ENCODE assay signal across 17 cellular contexts in genomic region chr16:80125677-80126076, GRCh38.
DNase-seq lines count a peak whose midpoint lies in the region; ATAC-seq, FAIRE-seq and TF ChIP-seq lines count a peak whose summit lies in the region.
"Had no signal": no experiment of that assay in that cellular context is flagged by ENCODE, and none has a peak within 500 bp of the region (broad histone marks: within the 10 kb centered on the region; RNA-seq: fewer than 3 reads in every experiment).

No MANE protein-coding gene starts in this region.

- no peak for ATAC-seq in HepG2
- ATAC-seq: Panc1 had no signal

- no peaks in the 10 kb centered on the region for H4K20me1 ChIP-seq in HepG2 (ENCODE audit: insufficient read depth, low read length)

- H3K9me3 ChIP-seq in liver (ENCODE audit: control insufficient read depth in 4 of 4, low read length in 3 of 4), result no peaks in the 10 kb centered on the region
- H3K9me3 ChIP-seq in HepG2 (ENCODE audit: low read length), result 0 out of 2 replicates have a peak, but pooled peaks cover 6% of the 10 kb centered on the region
- no peaks in the 10 kb centered on the region for H3K9me3 ChIP-seq in right atrium auricular region

- TF ChIP-seq RAD21 in liver (IDR thresholded peaks at IDR 0.05) (no peak), HepG2 (CRISPR knock-in tag; IDR thresholded peaks at IDR 0.05) (no peak)

- no peak overlapping the region for H2AFZ ChIP-seq in HepG2 (ENCODE audit: low read length)

- H3K4me2 ChIP-seq in HepG2 (ENCODE audit: low read depth, low read length), result no peak overlapping the region

- no peak for TF ChIP-seq CTCF in liver (IDR thresholded peaks at IDR 0.05; ENCODE audit: low read depth, low read length, missing input control)
- no peak for TF ChIP-seq CTCF in HepG2 (CRISPR knock-in tag; IDR thresholded peaks at IDR 0.05)
- no peak for TF ChIP-seq CTCF in right atrium auricular region (IDR thresholded peaks at IDR 0.05)

- BruUV-seq in HepG2 (replicated peaks; lab: Mats Ljungman, UMichigan), result no TSS peak

- H3K27me3 ChIP-seq in liver (ENCODE audit: control insufficient read depth in 4 of 4, insufficient read depth in 4 of 4, low read length in 3 of 4) (no peaks in the 10 kb centered on the region), HepG2 (ENCODE audit: control insufficient read depth in 1 of 2, insufficient read depth in 2 of 2, low read length in 2 of 2) (no peaks in the 10 kb centered on the region), right atrium auricular region (no peaks in the 10 kb centered on the region)

- POLR2A ChIA-PET in HepG2 (lab: Yijun Ruan, JAX), result no interaction called here

- H3K27ac ChIP-seq in liver (ENCODE audit: low read depth in 1 of 2, low read length in 2 of 2) (no peak overlapping the region), HepG2 (ENCODE audit: extremely low read length, insufficient read depth, low read length) (no peak overlapping the region), right atrium auricular region (no peak overlapping the region)
- H3K27ac ChIP-seq: C4-2B had no signal

- FAIRE-seq in HepG2 (lab: Jason Lieb, UNC), result no peak

- H3K4me3 ChIP-seq in liver (ENCODE audit: low read depth in 1 of 3, low read length in 3 of 3), result no peak overlapping the region
- no peak overlapping the region for H3K4me3 ChIP-seq in HepG2 (replicated peaks in 1 of 3; ENCODE audit: insufficient read depth in 1 of 3, low read depth in 2 of 3, low read length in 3 of 3)
- H3K4me3 ChIP-seq in right atrium auricular region, result no peak overlapping the region

- no peaks in the 10 kb centered on the region for H3K4me1 ChIP-seq in liver (ENCODE audit: control insufficient read depth in 4 of 4, insufficient read depth in 4 of 4, low read length in 3 of 4)
- H3K4me1 ChIP-seq in HepG2 (ENCODE audit: insufficient read depth, low read length), result no peaks in the 10 kb centered on the region
- H3K4me1 ChIP-seq in right atrium auricular region, result no peaks in the 10 kb centered on the region

- no peak for TF ChIP-seq POLR2A in HepG2 (IDR thresholded peaks at IDR 0.05; ENCODE audit: insufficient read depth in 1 of 2, low read depth in 2 of 2, low read length in 2 of 2)

- in situ Hi-C loops in HepG2 (cut with HindIII; ENCODE audit: extremely low pct_ligation_motif_present, low pct_unique_long_range_greater_than_20kb), result no loop called here

- no peaks in the 10 kb centered on the region for H3K36me3 ChIP-seq in liver (ENCODE audit: control insufficient read depth in 4 of 4, insufficient read depth in 3 of 4, low read depth in 1 of 4, low read length in 3 of 4)
- no peaks in the 10 kb centered on the region for H3K36me3 ChIP-seq in HepG2 (replicated peaks in 1 of 2; ENCODE audit: control insufficient read depth in 1 of 2, insufficient read depth in 2 of 2, low read length in 2 of 2)
- H3K36me3 ChIP-seq in right atrium auricular region, result no peaks in the 10 kb centered on the region

- DNase-seq in HepG2 (ENCODE audit: low spot score) (no peak), right atrium auricular region (ENCODE audit: low spot score) (peak; percentile 60), posterior vena cava (ENCODE audit: low spot score) (peak; percentile 87), T1000 (lab: John Stamatoyannopoulos, UW) (no peak), T-helper 2 cell (no peak), DMS53 treated with DMSO at 0.1 percent for 48 hours (lab: John Stamatoyannopoulos, UW; ENCODE audit: unreplicated experiment) (no peak), ecto neural progenitor cell (ENCODE audit: low spot score) (no peak)
- DNase-seq: 8988T, EL, H7, MM.1S, NCI-H1105 treated with DMSO at 0.1 percent for 48 hours, NCI-H187 treated with DMSO at 0.1 percent for 48 hours, NCI-H82 had no signal

- no peak for TF ChIP-seq EP300 in HepG2 (IDR thresholded peaks at IDR 0.05; ENCODE audit: low read depth in 2 of 2, low read length in 2 of 2)
- no peak for TF ChIP-seq EP300 in HepG2 (CRISPR knock-in tag; IDR thresholded peaks at IDR 0.05; ENCODE audit: borderline replicate concordance)

- WGBS in liver, result 82% methylated on average over 5 of the region's 5 CpGs
- WGBS in HepG2 (ENCODE audit: low lambda C conversion rate), result 20% methylated on average over 3 of the region's 5 CpGs

- intact Hi-C loops in HepG2 (cut with micrococcal nuclease; ENCODE audit: unreplicated experiment) (no loop called here), posterior vena cava (cut with DNase I) (no loop called here)

- no peaks in the 10 kb centered on the region for H3K79me2 ChIP-seq in HepG2 (ENCODE audit: insufficient read depth, low read length)

- H3K9ac ChIP-seq in liver (ENCODE audit: low read depth in 1 of 2, low read length in 2 of 2) (no peak overlapping the region), HepG2 (ENCODE audit: insufficient read depth, low read depth, low read length) (no peak overlapping the region)

- CTCF ChIA-PET in HepG2 (lab: Yijun Ruan, JAX; ENCODE audit: low intra/inter-chr PET ratio, low total read pairs), result no interaction called here

TF ChIP-seq in liver, 16 proteins besides CTCF, POLR2A, EP300 and RAD21:
- TF ChIP-seq TAF1 (conservative IDR thresholded peaks at IDR 0.05), result no peak
- peak; percentile 58 for TF ChIP-seq NR2F2 (IDR thresholded peaks at IDR 0.05)
TF ChIP-seq in liver: peak in this region for 1.

TF ChIP-seq in HepG2, 621 proteins besides CTCF, POLR2A, EP300 and RAD21:
- TF ChIP-seq FOXO4 (CRISPR knock-in tag; conservative IDR thresholded peaks at IDR 0.05), result no peak
- TF ChIP-seq ZNF639 (CRISPR knock-in tag; conservative IDR thresholded peaks at IDR 0.05), result no peak
- TF ChIP-seq BORCS8-MEF2B (CRISPR knock-in tag; IDR thresholded peaks at IDR 0.05), result no peak
- no peak for TF ChIP-seq ZNF746 (CRISPR knock-in tag; IDR thresholded peaks at IDR 0.05)
- no peak for TF ChIP-seq HIC2 (CRISPR knock-in tag; IDR thresholded peaks at IDR 0.05; ENCODE audit: low read depth)

Comparison
In these comparisons a context has a peak if more than half of its experiments do, and no peak if none do; other contexts are left out.
1. DNase-seq: peak in right atrium auricular region (single experiment) and posterior vena cava (single experiment); none in HepG2 (single experiment), T1000 (single experiment), T-helper 2 cell (0 of 5), DMS53 treated with DMSO at 0.1 percent for 48 hours (single experiment) and ecto neural progenitor cell (single experiment).